ENCODE assay signal across 2 cellular contexts in the genomic region with DNA sequence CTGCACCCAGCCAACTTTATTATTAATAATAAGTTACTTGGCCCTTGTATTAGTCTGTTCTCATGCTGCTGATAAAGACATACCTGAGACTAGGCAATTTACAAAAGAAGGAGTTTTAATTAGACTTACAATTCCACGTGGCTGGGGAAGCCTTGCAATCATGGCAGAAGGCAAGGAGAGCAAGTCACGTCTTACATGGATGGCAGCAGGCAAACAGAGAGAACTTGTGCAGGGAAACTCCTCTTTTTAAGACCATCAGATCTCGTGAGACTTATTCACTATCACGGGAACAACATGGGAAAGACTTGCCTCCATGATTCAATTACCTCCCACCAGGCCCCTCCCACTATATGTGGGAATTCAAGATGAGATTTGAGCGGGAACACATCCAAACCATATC.
TF ChIP-seq lines count a peak whose summit lies in the region.

No MANE protein-coding gene starts in this region.

TF ChIP-seq in HepG2, 621 proteins besides CTCF, POLR2A, EP300 and RAD21:
- peak; percentile 93; the same call in 1 of the 2 replicates for TF ChIP-seq ZNF431 (CRISPR knock-in tag; IDR thresholded peaks at IDR 0.05; ENCODE audit: borderline replicate concordance, low read depth)
- TF ChIP-seq PRDM15 (CRISPR knock-in tag; IDR thresholded peaks at IDR 0.05), result no peak

TF ChIP-seq in K562, 482 proteins besides CTCF, POLR2A, EP300 and RAD21:
- TF ChIP-seq SPI1 (IDR thresholded peaks at IDR 0.05; ENCODE audit: borderline replicate concordance, low read depth, low read length) (no peak), SAP30 (IDR thresholded peaks at IDR 0.05; ENCODE audit: borderline replicate concordance, insufficient read depth, low read depth, low read length, poor library complexity, severe bottlenecking) (no peak), ZNF431 (CRISPR knock-in tag; IDR thresholded peaks at IDR 0.05) (peak; percentile 93)
